Comparison of ENCODE assay signal across 2 cellular contexts in genomic region chrX:18426004-18426320, GRCh38.
TF ChIP-seq lines count a peak whose summit lies in the region.

No MANE protein-coding gene starts in this region.

TF ChIP-seq in SK-N-SH, 30 proteins besides CTCF, POLR2A, EP300 and RAD21 (continued from another document):
- TF ChIP-seq, protein P1, sequence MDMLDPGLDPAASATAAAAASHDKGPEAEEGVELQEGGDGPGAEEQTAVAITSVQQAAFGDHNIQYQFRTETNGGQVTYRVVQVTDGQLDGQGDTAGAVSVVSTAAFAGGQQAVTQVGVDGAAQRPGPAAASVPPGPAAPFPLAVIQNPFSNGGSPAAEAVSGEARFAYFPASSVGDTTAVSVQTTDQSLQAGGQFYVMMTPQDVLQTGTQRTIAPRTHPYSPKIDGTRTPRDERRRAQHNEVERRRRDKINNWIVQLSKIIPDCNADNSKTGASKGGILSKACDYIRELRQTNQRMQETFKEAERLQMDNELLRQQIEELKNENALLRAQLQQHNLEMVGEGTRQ (IDR thresholded peaks at IDR 0.05; ENCODE audit: borderline replicate concordance, low read depth, low read length), result no peak
- TF ChIP-seq JUND (IDR thresholded peaks at IDR 0.05), result no peak
- TF ChIP-seq RFX5 (IDR thresholded peaks at IDR 0.05; ENCODE audit: low read length), result no peak
- no peak for TF ChIP-seq POLR2AphosphoS5 (IDR thresholded peaks at IDR 0.05; ENCODE audit: low read depth, low read length)
TF ChIP-seq in SK-N-SH: peak in this region for 0.

TF ChIP-seq in SK-N-SH treated with all-trans-retinoic acid at 6 μM for 48 hours, 23 proteins besides CTCF, POLR2A, EP300 and RAD21 (continued from another document):
- TF ChIP-seq, protein P2, sequence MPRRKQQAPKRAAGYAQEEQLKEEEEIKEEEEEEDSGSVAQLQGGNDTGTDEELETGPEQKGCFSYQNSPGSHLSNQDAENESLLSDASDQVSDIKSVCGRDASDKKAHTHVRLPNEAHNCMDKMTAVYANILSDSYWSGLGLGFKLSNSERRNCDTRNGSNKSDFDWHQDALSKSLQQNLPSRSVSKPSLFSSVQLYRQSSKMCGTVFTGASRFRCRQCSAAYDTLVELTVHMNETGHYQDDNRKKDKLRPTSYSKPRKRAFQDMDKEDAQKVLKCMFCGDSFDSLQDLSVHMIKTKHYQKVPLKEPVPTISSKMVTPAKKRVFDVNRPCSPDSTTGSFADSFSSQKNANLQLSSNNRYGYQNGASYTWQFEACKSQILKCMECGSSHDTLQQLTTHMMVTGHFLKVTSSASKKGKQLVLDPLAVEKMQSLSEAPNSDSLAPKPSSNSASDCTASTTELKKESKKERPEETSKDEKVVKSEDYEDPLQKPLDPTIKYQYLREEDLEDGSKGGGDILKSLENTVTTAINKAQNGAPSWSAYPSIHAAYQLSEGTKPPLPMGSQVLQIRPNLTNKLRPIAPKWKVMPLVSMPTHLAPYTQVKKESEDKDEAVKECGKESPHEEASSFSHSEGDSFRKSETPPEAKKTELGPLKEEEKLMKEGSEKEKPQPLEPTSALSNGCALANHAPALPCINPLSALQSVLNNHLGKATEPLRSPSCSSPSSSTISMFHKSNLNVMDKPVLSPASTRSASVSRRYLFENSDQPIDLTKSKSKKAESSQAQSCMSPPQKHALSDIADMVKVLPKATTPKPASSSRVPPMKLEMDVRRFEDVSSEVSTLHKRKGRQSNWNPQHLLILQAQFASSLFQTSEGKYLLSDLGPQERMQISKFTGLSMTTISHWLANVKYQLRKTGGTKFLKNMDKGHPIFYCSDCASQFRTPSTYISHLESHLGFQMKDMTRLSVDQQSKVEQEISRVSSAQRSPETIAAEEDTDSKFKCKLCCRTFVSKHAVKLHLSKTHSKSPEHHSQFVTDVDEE (CRISPR knock-in tag; IDR thresholded peaks at IDR 0.05), result no peak
- TF ChIP-seq ZNF8 (CRISPR knock-in tag; IDR thresholded peaks at IDR 0.05) (no peak), ARNTL (CRISPR knock-in tag; IDR thresholded peaks at IDR 0.05; ENCODE audit: borderline replicate concordance, low read depth) (no peak), ZFP3 (CRISPR knock-in tag; IDR thresholded peaks at IDR 0.05) (no peak), RARB (CRISPR knock-in tag; IDR thresholded peaks at IDR 0.05) (no peak), ZNF565 (CRISPR knock-in tag; conservative IDR thresholded peaks at IDR 0.05; ENCODE audit: low read depth) (no peak), OSR1 (CRISPR knock-in tag; IDR thresholded peaks at IDR 0.05) (no peak)
